In the genomic region with DNA sequence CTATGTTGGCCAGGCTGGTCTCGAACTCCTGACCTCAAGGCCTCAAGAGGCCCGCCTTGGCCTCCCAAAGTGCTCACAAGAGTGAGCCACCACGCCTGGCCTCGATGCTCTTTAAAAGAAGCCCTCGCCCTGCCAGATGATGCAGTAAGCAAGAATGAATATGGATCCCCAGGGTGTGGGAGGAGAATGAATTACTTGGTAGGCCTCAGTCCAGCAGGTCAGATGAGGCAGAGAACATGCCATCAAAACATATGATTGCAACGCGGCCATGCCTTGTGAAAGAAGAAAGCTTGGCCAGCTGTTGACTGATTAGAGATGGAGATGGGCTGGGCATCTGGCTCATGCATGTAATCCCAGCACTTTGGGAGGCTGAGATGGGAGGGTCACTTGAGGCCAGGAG, we compare ENCODE assay signal across 17 cellular contexts.
A peak's percentile ranks its signal among the peaks of the same experiment; 100 is the strongest.
DNase-seq lines count a peak whose midpoint lies in the region; ATAC-seq and TF ChIP-seq lines count a peak whose summit lies in the region.
"Had no signal": no experiment of that assay in that cellular context is flagged by ENCODE, and none has a peak within 500 bp of the region (broad histone marks: within the 10 kb centered on the region; RNA-seq: fewer than 3 reads in every experiment).

No MANE protein-coding gene starts in this region.

- no peaks in the 10 kb centered on the region for H3K27me3 ChIP-seq in psoas muscle (ENCODE audit: insufficient read depth in 3 of 3, low read length in 2 of 3)
- H3K27me3 ChIP-seq: colonic mucosa had no signal

- peaks cover 56% of the 10 kb centered on the region for H3K4me1 Mint-ChIP-seq in stimulated activated naive CD8-positive, alpha-beta T cell treated with anti-CD3 and anti-CD28 coated beads, Interleukin-15, Interleukin-2, amounts not matched to agents 100 ng/mL and 50 ng/mL, for 24 hours (ENCODE audit: low read depth)
- H3K4me1 Mint-ChIP-seq in activated CD4-positive, alpha-beta memory T cell treated with anti-CD3 and anti-CD28 coated beads, Interleukin-2, amount 10 ng/mL, durations not matched to agents 7 days and 5 days = peaks cover 24% of the 10 kb centered on the region

- ATAC-seq in stimulated activated naive CD8-positive, alpha-beta T cell treated with anti-CD3 and anti-CD28 coated beads, Interleukin-15, Interleukin-2, amounts not matched to agents 100 U/mL and 50 U/mL, for 24 hours = no peak
- ATAC-seq in psoas muscle = peak in 3 of 4 donors; percentile 71 to 78 (median 74)
- no peak for ATAC-seq in GM18909 (IDR thresholded peaks at IDR 0.05; ENCODE audit: poor library complexity, unreplicated experiment)

- H3K4me3 ChIP-seq in fibroblast of villous mesenchyme (ENCODE audit: low read depth, low read length) = no peak overlapping the region
- H3K4me3 ChIP-seq in psoas muscle = no peak overlapping the region
- H3K4me3 ChIP-seq: colonic mucosa, skin epidermis had no signal

- intact Hi-C loops in psoas muscle (cut with DNase I) = no loop called here

- POLR2A ChIA-PET in activated CD4-positive, alpha-beta memory T cell treated with anti-CD3 and anti-CD28 coated beads, Interleukin-2, amount 10 ng/mL, durations not matched to agents 7 days and 5 days (lab: Charles Lee) = no interaction called here

- H3K36me3 ChIP-seq in psoas muscle (ENCODE audit: insufficient read depth in 1 of 2, low read depth in 1 of 2) = no peaks in the 10 kb centered on the region
- H3K36me3 ChIP-seq: colonic mucosa, neutrophil had no signal

- H3K36me3 Mint-ChIP-seq in stimulated activated naive CD8-positive, alpha-beta T cell treated with anti-CD3 and anti-CD28 coated beads, Interleukin-15, Interleukin-2, amounts not matched to agents 100 ng/mL and 50 ng/mL, for 24 hours (ENCODE audit: low read depth) = peaks cover 5% of the 10 kb centered on the region
- peaks cover 12% of the 10 kb centered on the region for H3K36me3 Mint-ChIP-seq in activated CD4-positive, alpha-beta memory T cell treated with anti-CD3 and anti-CD28 coated beads, Interleukin-2, amount 10 ng/mL, durations not matched to agents 7 days and 5 days (ENCODE audit: low read depth)

- no peak overlapping the region for H3K27ac ChIP-seq in psoas muscle
- H3K27ac ChIP-seq: colonic mucosa, neutrophil had no signal

- TF ChIP-seq CTCF in fibroblast of villous mesenchyme (IDR thresholded peaks at IDR 0.05; ENCODE audit: insufficient read depth, low read depth, low read length) (no peak), psoas muscle (IDR thresholded peaks at IDR 0.05) (no peak)

- no peaks in the 10 kb centered on the region for H3K4me1 ChIP-seq in psoas muscle
- H3K4me1 ChIP-seq: colonic mucosa had no signal

- H3K9me3 ChIP-seq in psoas muscle = no peaks in the 10 kb centered on the region
- H3K9me3 ChIP-seq: colonic mucosa, neutrophil had no signal

- CTCF ChIA-PET in activated CD4-positive, alpha-beta memory T cell treated with anti-CD3 and anti-CD28 coated beads, Interleukin-2, amount 10 ng/mL, durations not matched to agents 7 days and 5 days (lab: Charles Lee) = no interaction called here

- peaks cover 5% of the 10 kb centered on the region for H3K9me3 Mint-ChIP-seq in stimulated activated naive CD8-positive, alpha-beta T cell treated with anti-CD3 and anti-CD28 coated beads, Interleukin-15, Interleukin-2, amounts not matched to agents 100 ng/mL and 50 ng/mL, for 24 hours
- peaks cover 3% of the 10 kb centered on the region for H3K9me3 Mint-ChIP-seq in activated CD4-positive, alpha-beta memory T cell treated with anti-CD3 and anti-CD28 coated beads, Interleukin-2, amount 10 ng/mL, durations not matched to agents 7 days and 5 days

- H3K27me3 Mint-ChIP-seq in stimulated activated naive CD8-positive, alpha-beta T cell treated with anti-CD3 and anti-CD28 coated beads, Interleukin-15, Interleukin-2, amounts not matched to agents 100 ng/mL and 50 ng/mL, for 24 hours = no peaks in the 10 kb centered on the region
- H3K27me3 Mint-ChIP-seq in activated CD4-positive, alpha-beta memory T cell treated with anti-CD3 and anti-CD28 coated beads, Interleukin-2, amount 10 ng/mL, durations not matched to agents 7 days and 5 days = no peaks in the 10 kb centered on the region
- H3K27me3 Mint-ChIP-seq: CD4-positive, CD25-positive, alpha-beta regulatory T cell had no signal

- DNase-seq in stimulated activated naive CD8-positive, alpha-beta T cell treated with anti-CD3 and anti-CD28 coated beads, Interleukin-15, Interleukin-2, amounts not matched to agents 100 U/mL and 50 U/mL, for 24 hours = no peak
- peak; percentile 4 for DNase-seq in fibroblast of villous mesenchyme (ENCODE audit: low read depth)
- peak; percentile 78 to 82 for DNase-seq in psoas muscle
- DNase-seq in GM19238 (ENCODE audit: insufficient read length, low spot score) = no peak
- no peak for DNase-seq in hippocampal formation (lab: John Stamatoyannopoulos, UW)
- no peak for DNase-seq in activated CD4-positive, alpha-beta memory T cell treated with anti-CD3 and anti-CD28 coated beads, Interleukin-2, amount 10 ng/mL, durations not matched to agents 7 days and 5 days
- DNase-seq: activated effector memory CD4-positive, alpha-beta T cell treated with Interleukin-2 at 50 U/mL for 16 hours; amygdala; CD4-positive, CD25-positive, alpha-beta regulatory T cell; colonic mucosa; hypothalamus; NCI-H1436; NK-92 treated with Interleukin-12 subunit alpha and Interleukin-12 subunit beta, amount 100 ng/mL, for 24 hours had no signal

- no peak overlapping the region for H3K4me3 Mint-ChIP-seq in stimulated activated naive CD8-positive, alpha-beta T cell treated with anti-CD3 and anti-CD28 coated beads, Interleukin-15, Interleukin-2, amounts not matched to agents 100 ng/mL and 50 ng/mL, for 24 hours
- no peak overlapping the region for H3K4me3 Mint-ChIP-seq in activated CD4-positive, alpha-beta memory T cell treated with anti-CD3 and anti-CD28 coated beads, Interleukin-2, amount 10 ng/mL, durations not matched to agents 7 days and 5 days
- H3K4me3 Mint-ChIP-seq: CD4-positive, CD25-positive, alpha-beta regulatory T cell had no signal

- WGBS in psoas muscle, 3 donors = 52 to 65% (median 60%) methylated on average over 7 of the region's 7 CpGs

- peak overlapping the region; percentile 34 for H3K27ac Mint-ChIP-seq in stimulated activated naive CD8-positive, alpha-beta T cell treated with anti-CD3 and anti-CD28 coated beads, Interleukin-15, Interleukin-2, amounts not matched to agents 100 ng/mL and 50 ng/mL, for 24 hours
- no peak overlapping the region for H3K27ac Mint-ChIP-seq in activated CD4-positive, alpha-beta memory T cell treated with anti-CD3 and anti-CD28 coated beads, Interleukin-2, amount 10 ng/mL, durations not matched to agents 7 days and 5 days

Comparison
In these comparisons a context has a peak if more than half of its experiments do, and no peak if none do; other contexts are left out.
1. ATAC-seq: peak in psoas muscle (3 of 4); none in stimulated activated naive CD8-positive, alpha-beta T cell treated with anti-CD3 and anti-CD28 coated beads, Interleukin-15, Interleukin-2, amounts not matched to agents 100 U/mL and 50 U/mL, for 24 hours (single experiment) and GM18909 (single experiment).
2. DNase-seq: peak in fibroblast of villous mesenchyme (single experiment) and psoas muscle (2 of 2); none in stimulated activated naive CD8-positive, alpha-beta T cell treated with anti-CD3 and anti-CD28 coated beads, Interleukin-15, Interleukin-2, amounts not matched to agents 100 U/mL and 50 U/mL, for 24 hours (single experiment), GM19238 (single experiment), hippocampal formation (0 of 2) and activated CD4-positive, alpha-beta memory T cell treated with anti-CD3 and anti-CD28 coated beads, Interleukin-2, amount 10 ng/mL, durations not matched to agents 7 days and 5 days (single experiment).